2 cellular contexts compared by ENCODE assay signal in genomic region chr3:128051459-128051836, GRCh38.
A peak's percentile ranks its signal among the peaks of the same experiment; 100 is the strongest.
TF ChIP-seq lines count a peak whose summit lies in the region.

No MANE protein-coding gene starts in this region.

TF ChIP-seq in K562, 482 proteins besides CTCF, POLR2A, EP300 and RAD21 (continues in another document):
- TF ChIP-seq SMARCC2 (IDR thresholded peaks at IDR 0.05; ENCODE audit: low read depth) (no peak), TBP (optimal IDR thresholded peaks at IDR 0.05; ENCODE audit: low read depth, low read length) (no peak), ATF7 (IDR thresholded peaks at IDR 0.05) (peak; percentile 84), MLLT1 (IDR thresholded peaks at IDR 0.05) (0 out of 4 replicates have a peak, but pooled peaks of 1 of the 2 experiments have one; percentile 22), ATF3 (IDR thresholded peaks at IDR 0.05) (peak; percentile 81), ATF3 (CRISPR knock-in tag; conservative IDR thresholded peaks at IDR 0.05) (no peak), SMARCA4 (IDR thresholded peaks at IDR 0.05) (no peak), PHF8 (IDR thresholded peaks at IDR 0.05; ENCODE audit: borderline replicate concordance, low read length) (no peak), NKRF (IDR thresholded peaks at IDR 0.05; ENCODE audit: borderline replicate concordance) (peak; percentile 50; the same call in 1 of the 2 replicates), KDM5B (IDR thresholded peaks at IDR 0.05; ENCODE audit: insufficient replicate concordance, low read depth, low read length) (peak; percentile 10), E2F5 (CRISPR knock-in tag; IDR thresholded peaks at IDR 0.05) (no peak), SRSF3 (IDR thresholded peaks at IDR 0.05; ENCODE audit: insufficient read depth, low read length) (no peak), SNIP1 (IDR thresholded peaks at IDR 0.05; ENCODE audit: low read depth) (no peak), ZFP36 (IDR thresholded peaks at IDR 0.05; ENCODE audit: low read depth, low read length, partially characterized antibody) (no peak)

TF ChIP-seq in HepG2, 621 proteins besides CTCF, POLR2A, EP300 and RAD21 (continues in another document):
- TF ChIP-seq IRF1 (CRISPR knock-in tag; IDR thresholded peaks at IDR 0.05; ENCODE audit: low read depth), result no peak
- TF ChIP-seq ATF7 (IDR thresholded peaks at IDR 0.05), result peak; percentile 87
- TF ChIP-seq ATF7 (CRISPR knock-in tag; IDR thresholded peaks at IDR 0.05), result no peak
- TF ChIP-seq ZNF446 (CRISPR knock-in tag; IDR thresholded peaks at IDR 0.05), result no peak
- TF ChIP-seq ZBTB26 (CRISPR knock-in tag; IDR thresholded peaks at IDR 0.05; ENCODE audit: borderline replicate concordance), result no peak
- TF ChIP-seq ZNF20 (CRISPR knock-in tag; IDR thresholded peaks at IDR 0.05), result no peak
- no peak for TF ChIP-seq BORCS8-MEF2B (CRISPR knock-in tag; IDR thresholded peaks at IDR 0.05)
- TF ChIP-seq ZNF704 (CRISPR knock-in tag; IDR thresholded peaks at IDR 0.05; ENCODE audit: borderline replicate concordance), result no peak; the same call in 1 of the 2 replicates
- TF ChIP-seq ZNF605 (CRISPR knock-in tag; IDR thresholded peaks at IDR 0.05), result no peak
- no peak for TF ChIP-seq FUBP1 (CRISPR knock-in tag; IDR thresholded peaks at IDR 0.05; ENCODE audit: borderline replicate concordance)
- no peak for TF ChIP-seq SIX4 (CRISPR knock-in tag; IDR thresholded peaks at IDR 0.05)
- no peak for TF ChIP-seq LCORL (IDR thresholded peaks at IDR 0.05)
- peak; percentile 69; the same call in 1 of the 2 replicates for TF ChIP-seq LCORL (CRISPR knock-in tag; IDR thresholded peaks at IDR 0.05)
- TF ChIP-seq TERF1 (CRISPR knock-in tag; IDR thresholded peaks at IDR 0.05), result no peak
- 0 out of 2 replicates have a peak, but pooled peaks have one; percentile 43 for TF ChIP-seq ZNF543 (CRISPR knock-in tag; IDR thresholded peaks at IDR 0.05)
- TF ChIP-seq HNRNPK (IDR thresholded peaks at IDR 0.05; ENCODE audit: low read depth, low read length, poor library complexity, severe bottlenecking), result no peak
- TF ChIP-seq SUZ12 (IDR thresholded peaks at IDR 0.05; ENCODE audit: low read depth, low read length), result no peak
- no peak for TF ChIP-seq ZBTB49 (CRISPR knock-in tag; IDR thresholded peaks at IDR 0.05; ENCODE audit: borderline replicate concordance)
- no peak for TF ChIP-seq HNF1B (CRISPR knock-in tag; IDR thresholded peaks at IDR 0.05)
- TF ChIP-seq ZNF776 (CRISPR knock-in tag; IDR thresholded peaks at IDR 0.05), result no peak
- TF ChIP-seq ZGPAT (CRISPR knock-in tag; IDR thresholded peaks at IDR 0.05), result peak; percentile 2; the same call in 1 of the 2 replicates
- no peak for TF ChIP-seq KLF15 (CRISPR knock-in tag; IDR thresholded peaks at IDR 0.05; ENCODE audit: borderline replicate concordance)
- peak; percentile 69; the same call in 1 of the 2 replicates for TF ChIP-seq ZNF414 (CRISPR knock-in tag; IDR thresholded peaks at IDR 0.05)
- TF ChIP-seq ETS1 (CRISPR knock-in tag; IDR thresholded peaks at IDR 0.05), result no peak
- no peak for TF ChIP-seq ZNF619 (CRISPR knock-in tag; IDR thresholded peaks at IDR 0.05)
- no peak for TF ChIP-seq ZFP36 (IDR thresholded peaks at IDR 0.05; ENCODE audit: borderline replicate concordance, low read depth, low read length, partially characterized antibody)
- no peak for TF ChIP-seq NFRKB (IDR thresholded peaks at IDR 0.05)
- 0 out of 4 replicates have a peak, but pooled peaks of 1 of the 2 experiments have one; percentile 9 for TF ChIP-seq HMGXB4 (CRISPR knock-in tag; IDR thresholded peaks at IDR 0.05; ENCODE audit: borderline replicate concordance in 1 of 2, low read depth in 1 of 2)
- no peak for TF ChIP-seq ZNF280D (CRISPR knock-in tag; IDR thresholded peaks at IDR 0.05)
- TF ChIP-seq MYNN (CRISPR knock-in tag; IDR thresholded peaks at IDR 0.05; ENCODE audit: low read depth), result no peak
- TF ChIP-seq NR0B2 (CRISPR knock-in tag; IDR thresholded peaks at IDR 0.05), result no peak; the same call in 1 of the 2 replicates
